In genomic region chr1:37125295-37125694, GRCh38 we compare ENCODE assay signal across 28 cellular contexts.
"Had no signal": no experiment of that assay in that cellular context is flagged by ENCODE, and none has a peak within 500 bp of the region (broad histone marks: within the 10 kb centered on the region; RNA-seq: fewer than 3 reads in every experiment).

No MANE protein-coding gene starts in this region.

- FAIRE-seq: colon, endometrium, endothelial cell of umbilical vein, frontal cortex had no signal

- H3K36me3 ChIP-seq: colonic mucosa, esophagus muscularis mucosa, esophagus squamous epithelium, gastrocnemius medialis, gastroesophageal sphincter, heart left ventricle, heart right ventricle had no signal

- H3K4me3 ChIP-seq: colonic mucosa, coronary artery, dorsolateral prefrontal cortex, esophagus muscularis mucosa, esophagus squamous epithelium, gastrocnemius medialis, gastroesophageal sphincter, heart left ventricle, heart right ventricle had no signal

- ATAC-seq: effector memory CD8-positive, alpha-beta T cell; esophagus mucosa; foreskin keratinocyte; gastrocnemius medialis; gastroesophageal sphincter; heart left ventricle; heart right ventricle had no signal

- H3K27me3 ChIP-seq: colonic mucosa, foreskin keratinocyte, gastrocnemius medialis had no signal

- DNase-seq: colonic mucosa; cortex of kidney; dermis blood vessel endothelial cell; dorsolateral prefrontal cortex; effector CD4-positive, alpha-beta T cell; effector CD8-positive, alpha-beta T cell; effector memory CD4-positive, alpha-beta T cell; effector memory CD8-positive, alpha-beta T cell; endodermal cell; erythroblast; esophagus squamous epithelium; foreskin fibroblast; foreskin keratinocyte; foreskin melanocyte; gastrocnemius medialis; glutamatergic neuron; head of caudate nucleus; heart left ventricle; heart right ventricle had no signal

- H3K27ac ChIP-seq: colonic mucosa, coronary artery, dorsolateral prefrontal cortex, epithelial cell of prostate, esophagus muscularis mucosa, esophagus squamous epithelium, foreskin keratinocyte, gastrocnemius medialis, gastroesophageal sphincter, heart left ventricle, heart right ventricle had no signal

- H3K9me3 ChIP-seq: colonic mucosa, esophagus squamous epithelium, gastrocnemius medialis had no signal

- H3K4me1 ChIP-seq: colonic mucosa, esophagus muscularis mucosa, esophagus squamous epithelium, foreskin keratinocyte, gastrocnemius medialis, gastroesophageal sphincter, heart left ventricle, heart right ventricle had no signal
